Comparison of ENCODE assay signal across 17 cellular contexts in the genomic region with DNA sequence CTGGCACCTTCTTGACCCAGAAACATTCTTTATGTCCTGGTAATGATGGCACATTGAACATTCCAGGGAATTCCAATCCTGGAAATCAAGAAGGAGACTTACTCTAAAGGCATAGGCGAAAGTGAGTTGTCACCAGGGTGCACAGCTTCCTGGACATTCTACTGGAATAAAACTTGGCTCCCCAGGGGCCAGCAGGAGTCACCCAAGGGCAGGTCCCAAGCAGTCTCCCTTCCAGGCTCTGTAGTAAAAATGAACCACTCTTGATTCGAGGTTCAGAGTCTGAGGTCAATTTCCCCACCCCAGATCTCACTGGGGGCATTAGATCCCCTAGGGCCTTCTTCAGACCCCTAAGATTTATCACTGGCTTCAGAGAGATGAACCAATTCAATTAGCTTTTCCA.
A peak's percentile ranks its signal among the peaks of the same experiment; 100 is the strongest.
DNase-seq lines count a peak whose midpoint lies in the region; ATAC-seq and TF ChIP-seq lines count a peak whose summit lies in the region.
"Had no signal": no experiment of that assay in that cellular context is flagged by ENCODE, and none has a peak within 500 bp of the region (broad histone marks: within the 10 kb centered on the region; RNA-seq: fewer than 3 reads in every experiment).

No MANE protein-coding gene starts in this region.

- CTCF ChIA-PET in activated CD8-positive, alpha-beta memory T cell treated with anti-CD3 and anti-CD28 coated beads, Interleukin-2, amount 10 ng/mL, durations not matched to agents 7 days and 5 days (lab: Charles Lee) = interaction anchor here (0.6 to 1.3 kb wide), 3 partner anchors 69 to 357 kb away, joined by 3 read pairs; no protein-coding TSS in a partner anchor

- H3K4me1 Mint-ChIP-seq in activated CD8-positive, alpha-beta memory T cell treated with anti-CD3 and anti-CD28 coated beads, Interleukin-2, amount 10 ng/mL, durations not matched to agents 7 days and 5 days = peaks cover 65% of the 10 kb centered on the region

- no peaks in the 10 kb centered on the region for H3K27me3 Mint-ChIP-seq in activated CD8-positive, alpha-beta memory T cell treated with anti-CD3 and anti-CD28 coated beads, Interleukin-2, amount 10 ng/mL, durations not matched to agents 7 days and 5 days
- H3K27me3 Mint-ChIP-seq: type B pancreatic cell had no signal

- TF ChIP-seq POLR2A in spleen (IDR thresholded peaks at IDR 0.05) = no peak
- TF ChIP-seq POLR2A in testis (IDR thresholded peaks at IDR 0.05) = no peak

- H3K36me3 ChIP-seq in KOPT-K1 (ENCODE audit: insufficient read depth, low read length) = peaks cover 14% of the 10 kb centered on the region; the same call in 1 of the 2 replicates
- no peaks in the 10 kb centered on the region for H3K36me3 ChIP-seq in spleen
- no peaks in the 10 kb centered on the region for H3K36me3 ChIP-seq in testis (ENCODE audit: low read depth, missing control alignments)
- H3K36me3 ChIP-seq: neural progenitor cell had no signal

- H3K9me3 ChIP-seq in KOPT-K1 (ENCODE audit: insufficient read depth, low read length, poor library complexity, severe bottlenecking) = no peaks in the 10 kb centered on the region
- H3K9me3 ChIP-seq in spleen = no peaks in the 10 kb centered on the region
- H3K9me3 ChIP-seq in testis = no peaks in the 10 kb centered on the region

- no peak overlapping the region for H3K4me3 Mint-ChIP-seq in activated CD8-positive, alpha-beta memory T cell treated with anti-CD3 and anti-CD28 coated beads, Interleukin-2, amount 10 ng/mL, durations not matched to agents 7 days and 5 days
- H3K4me3 Mint-ChIP-seq: H9, neural progenitor cell, type B pancreatic cell had no signal

- intact Hi-C loops in spleen (cut with DNase I; ENCODE audit: low total_unique reads) = no loop called here
- intact Hi-C loops in testis (cut with DNase I; ENCODE audit: low total_unique reads) = no loop called here

- peaks cover 3% of the 10 kb centered on the region for H3K9me3 Mint-ChIP-seq in activated CD8-positive, alpha-beta memory T cell treated with anti-CD3 and anti-CD28 coated beads, Interleukin-2, amount 10 ng/mL, durations not matched to agents 7 days and 5 days (ENCODE audit: low read depth)
- H3K9me3 Mint-ChIP-seq: H9, neural progenitor cell, type B pancreatic cell had no signal

- peak overlapping the region; percentile 100 for H3K27ac Mint-ChIP-seq in activated CD8-positive, alpha-beta memory T cell treated with anti-CD3 and anti-CD28 coated beads, Interleukin-2, amount 10 ng/mL, durations not matched to agents 7 days and 5 days
- H3K27ac Mint-ChIP-seq: H9, neural progenitor cell, type B pancreatic cell had no signal

- H3K27ac ChIP-seq in KOPT-K1 (ENCODE audit: low read depth, low read length, poor library complexity, severe bottlenecking) = peak overlapping the region; percentile 84
- H3K27ac ChIP-seq in spleen = peak overlapping the region in 7 of 8 donors; percentile 60 to 85 (median 78)
- no peak overlapping the region for H3K27ac ChIP-seq in testis
- H3K27ac ChIP-seq: neural progenitor cell had no signal

- TF ChIP-seq CTCF in astrocyte of the spinal cord (IDR thresholded peaks at IDR 0.05; ENCODE audit: low read depth, low read length) (peak; percentile 7), spleen (IDR thresholded peaks at IDR 0.05 in 8 of 11, conservative IDR thresholded peaks at IDR 0.05 in 3 of 11) (no peak), testis (IDR thresholded peaks at IDR 0.05) (no peak)

- peaks cover 29% of the 10 kb centered on the region for H3K36me3 Mint-ChIP-seq in activated CD8-positive, alpha-beta memory T cell treated with anti-CD3 and anti-CD28 coated beads, Interleukin-2, amount 10 ng/mL, durations not matched to agents 7 days and 5 days
- H3K36me3 Mint-ChIP-seq: neural progenitor cell, type B pancreatic cell had no signal

- H3K4me1 ChIP-seq in spleen (peaks cover 10 to 61% (median 43%) of the 10 kb centered on the region in 6 donors), testis (no peaks in the 10 kb centered on the region)
- H3K4me1 ChIP-seq: neural progenitor cell had no signal

- WGBS in spleen, 5 donors = 59 to 83% (median 73%) methylated on average over 2 of the region's 2 CpGs
- WGBS in testis, 2 donors = 81 to 89% methylated on average over 2 of the region's 2 CpGs

- DNase-seq in activated CD8-positive, alpha-beta memory T cell treated with anti-CD3 and anti-CD28 coated beads, Interleukin-2, amount 10 ng/mL, durations not matched to agents 7 days and 5 days = no peak
- no peak for DNase-seq in activated CD8-positive, alpha-beta memory T cell treated with anti-CD3 and anti-CD28 coated beads, Interleukin-2, amount 50 U/mL, for 48 hours
- DNase-seq in astrocyte of the spinal cord (ENCODE audit: low read depth, low spot score) = no peak
- no peak for DNase-seq in spleen
- DNase-seq in testis = no peak
- DNase-seq: caudate nucleus, DMS79, H9, hypothalamus, left ventricle myocardium superior, NCI-H1417, NCI-H510A had no signal

- no peak for ATAC-seq in activated CD8-positive, alpha-beta memory T cell treated with anti-CD3 and anti-CD28 coated beads, Interleukin-2, amount 10 ng/mL, durations not matched to agents 7 days and 5 days
- ATAC-seq in HG03432 (IDR thresholded peaks at IDR 0.05; ENCODE audit: unreplicated experiment) = no peak
- ATAC-seq in HG02938 (IDR thresholded peaks at IDR 0.05; ENCODE audit: unreplicated experiment) = no peak

- in situ Hi-C loops in astrocyte of the spinal cord (cut with HindIII; ENCODE audit: low sequenced_read_pairs) = no loop called here

- H3K27me3 ChIP-seq in spleen (replicated peaks in 1 of 7) = no peaks in the 10 kb centered on the region
- H3K27me3 ChIP-seq in testis = no peaks in the 10 kb centered on the region
- H3K27me3 ChIP-seq: neural progenitor cell had no signal

- H3K4me3 ChIP-seq in astrocyte of the spinal cord (ENCODE audit: low read depth, low read length) (no peak overlapping the region), spleen (no peak overlapping the region), testis (no peak overlapping the region)
- H3K4me3 ChIP-seq: neural progenitor cell had no signal

Comparison
In these comparisons a context has a peak if more than half of its experiments do, and no peak if none do; other contexts are left out.
1. H3K27ac ChIP-seq: peak in KOPT-K1 (single experiment) and spleen (7 of 8); none in testis (0 of 2).